Comparison of ENCODE assay signal across 8 cellular contexts in genomic region chr22:20571531-20572007, GRCh38.
DNase-seq lines count a peak whose midpoint lies in the region; ATAC-seq and TF ChIP-seq lines count a peak whose summit lies in the region.

No MANE protein-coding gene starts in this region.

- peaks cover 69% of the 10 kb centered on the region for H3K4me1 ChIP-seq in CD4-positive, alpha-beta memory T cell (ENCODE audit: insufficient read depth, low read length)

- TF ChIP-seq CTCF in LNCAP (IDR thresholded peaks at IDR 0.05): peak; percentile 82

- intact Hi-C loops in CD4-positive, alpha-beta memory T cell (cut with micrococcal nuclease): no loop called here

- H3K36me3 ChIP-seq in CD4-positive, alpha-beta memory T cell (ENCODE audit: insufficient read depth, low read length): peaks cover 76% of the 10 kb centered on the region

- no peaks in the 10 kb centered on the region for H3K9me3 ChIP-seq in CD4-positive, alpha-beta memory T cell (ENCODE audit: control insufficient read depth in 1 of 2, low read length in 2 of 2)

- H3K27ac ChIP-seq in CD4-positive, alpha-beta memory T cell (ENCODE audit: low read depth, low read length): peak overlapping the region; percentile 5

- H3K27ac Mint-ChIP-seq in CD4-positive, alpha-beta memory T cell: peak overlapping the region; percentile 77 to 99 (median 80)

- peak; percentile 54 to 65 (median 60) for DNase-seq in CD4-positive, alpha-beta memory T cell
- DNase-seq in activated T-cell treated with anti-CD3 and anti-CD28 coated beads for 48 hours (ENCODE audit: low read depth) (peak; percentile 55), germinal center (ENCODE audit: low spot score) (peak; percentile 78), SKM-1 treated with dmso at 0.1 percent for 144 hours (lab: John Stamatoyannopoulos, UW; ENCODE audit: unreplicated experiment) (no peak), mucosa of gallbladder (ENCODE audit: low spot score) (no peak)
- DNase-seq in stimulated activated CD4-positive, alpha-beta T cell treated with anti-CD3 and anti-CD28 coated beads, Interleukin-1b, Interleukin-23, amount 100 ng/mL, for 48 hours: peak; percentile 56

- POLR2A ChIA-PET in CD4-positive, alpha-beta memory T cell (lab: Charles Lee; ENCODE audit: partially characterized antibody): interaction anchor here (1.1 to 13.9 kb wide), 9 partner anchors 7 to 132 kb away, joined by 3 to 650 read pairs (median 4); partner anchors contain the start of gene MED15

- peaks cover 51 to 74% of the 10 kb centered on the region in 2 donors for H3K36me3 Mint-ChIP-seq in CD4-positive, alpha-beta memory T cell

- no peaks in the 10 kb centered on the region for H3K27me3 ChIP-seq in CD4-positive, alpha-beta memory T cell (ENCODE audit: insufficient read depth, low read length)

- ATAC-seq in HG02885 (IDR thresholded peaks at IDR 0.05; ENCODE audit: poor library complexity, unreplicated experiment): no peak

- no peak overlapping the region for H3K4me3 ChIP-seq in CD4-positive, alpha-beta memory T cell (ENCODE audit: low read length in 2 of 2)

- H3K4me1 Mint-ChIP-seq in CD4-positive, alpha-beta memory T cell: peaks cover 42 to 91% (median 60%) of the 10 kb centered on the region in 4 donors

- no peaks in the 10 kb centered on the region for H3K27me3 Mint-ChIP-seq in CD4-positive, alpha-beta memory T cell

- CTCF ChIA-PET in CD4-positive, alpha-beta memory T cell (lab: Charles Lee; ENCODE audit: partially characterized antibody): interaction anchor here (0.7 to 14.7 kb wide), 23 partner anchors 8 to 167 kb away, joined by 3 to 374 read pairs (median 6); partner anchors contain the start of genes KLHL22 and MED15

- H3K9me3 Mint-ChIP-seq in CD4-positive, alpha-beta memory T cell: no peaks in the 10 kb centered on the region

- peak overlapping the region in 6 of 8 donors; percentile 13 to 66 (median 52) for H3K4me3 Mint-ChIP-seq in CD4-positive, alpha-beta memory T cell

Comparison
In these comparisons a context has a peak if more than half of its experiments do, and no peak if none do; other contexts are left out.
1. DNase-seq: peak in CD4-positive, alpha-beta memory T cell (5 of 5), activated T-cell treated with anti-CD3 and anti-CD28 coated beads for 48 hours (single experiment), germinal center (single experiment) and stimulated activated CD4-positive, alpha-beta T cell treated with anti-CD3 and anti-CD28 coated beads, Interleukin-1b, Interleukin-23, amount 100 ng/mL, for 48 hours (single experiment); none in SKM-1 treated with dmso at 0.1 percent for 144 hours (single experiment) and mucosa of gallbladder (single experiment).